Comparison of ENCODE assay signal across 9 cellular contexts in genomic region chr1:100423832-100424337, GRCh38.
DNase-seq lines count a peak whose midpoint lies in the region; ATAC-seq lines count a peak whose summit lies in the region.
"Had no signal": no experiment of that assay in that cellular context is flagged by ENCODE, and none has a peak within 500 bp of the region (broad histone marks: within the 10 kb centered on the region; RNA-seq: fewer than 3 reads in every experiment).

No MANE protein-coding gene starts in this region.

- peak; percentile 88 for ATAC-seq in GM18520 (IDR thresholded peaks at IDR 0.05; ENCODE audit: unreplicated experiment)
- ATAC-seq in GM21723 (IDR thresholded peaks at IDR 0.05; ENCODE audit: unreplicated experiment): peak; percentile 72
- ATAC-seq in HG03571 (IDR thresholded peaks at IDR 0.05; ENCODE audit: unreplicated experiment): peak; percentile 79
- peak; percentile 74 for ATAC-seq in esophagus mucosa

- DNase-seq in OCI-M2 (lab: John Stamatoyannopoulos, UW; ENCODE audit: unreplicated experiment): no peak
- DNase-seq in ACHN: no peak
- DNase-seq in HK-2 (ENCODE audit: unreplicated experiment): no peak
- no peak for DNase-seq in T1000 (lab: John Stamatoyannopoulos, UW)
- DNase-seq: NCI-H2107 had no signal

- in situ Hi-C loops in ACHN (cut with HindIII; ENCODE audit: low pct_ligation_motif_present, low pct_unique_long_range_greater_than_20kb, low sequenced_read_pairs): no loop called here
